12 cellular contexts compared by ENCODE assay signal in the genomic region with DNA sequence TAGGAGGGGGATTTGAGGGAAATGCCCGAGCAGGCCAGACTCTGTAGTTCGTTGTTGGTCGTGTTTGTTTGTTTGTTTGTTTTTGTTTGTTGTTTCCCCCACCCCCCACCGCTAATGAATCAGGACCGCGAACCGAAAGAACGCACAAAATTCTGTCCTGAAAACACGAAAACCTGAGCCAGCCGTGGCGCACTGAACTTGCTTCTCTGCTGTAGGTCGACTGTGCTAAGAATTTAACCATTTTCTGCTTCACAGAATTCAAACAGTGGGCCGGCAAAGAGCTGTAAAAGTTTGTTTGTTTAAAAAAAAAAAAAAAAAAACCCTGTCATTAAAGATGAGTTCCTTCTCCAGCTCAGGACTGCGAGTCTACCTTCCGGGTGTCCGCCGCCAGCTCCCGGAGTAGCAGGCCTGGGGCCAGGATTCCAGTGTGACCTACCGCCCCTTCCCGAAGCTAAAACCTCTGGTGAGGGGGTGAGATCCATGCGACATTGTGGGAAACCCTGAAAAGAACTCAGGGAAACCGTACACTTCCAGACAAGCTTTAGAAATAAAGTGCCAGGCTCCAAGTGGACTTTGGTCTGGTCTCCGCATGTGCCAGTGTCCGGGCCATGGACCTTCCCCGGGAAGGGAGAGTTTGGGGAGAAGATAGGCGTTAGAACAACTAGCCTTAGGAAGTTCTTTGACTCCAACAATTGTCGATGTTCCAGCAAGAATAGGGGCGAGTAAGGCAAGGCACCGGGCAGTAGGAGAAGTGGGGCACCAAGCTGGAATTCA. TPM values are rescaled to one million over a fixed set of nuclear protein-coding genes. Genes with fewer than 3 reads are reported as not detected.
DNase-seq lines count a peak whose midpoint lies in the region; ATAC-seq and TF ChIP-seq lines count a peak whose summit lies in the region.
"Had no signal": no experiment of that assay in that cellular context is flagged by ENCODE, and none has a peak within 500 bp of the region (broad histone marks: within the 10 kb centered on the region; RNA-seq: fewer than 3 reads in every experiment).

No MANE protein-coding gene starts in this region.

- TF ChIP-seq CTCF in AG10803 (conservative IDR thresholded peaks at IDR 0.05; ENCODE audit: low read length) (no peak), HFFc6 (IDR thresholded peaks at IDR 0.05) (no peak), coronary artery (IDR thresholded peaks at IDR 0.05) (no peak), neural progenitor cell (IDR thresholded peaks at IDR 0.05) (no peak)

- no peaks in the 10 kb centered on the region for H3K36me3 ChIP-seq in neural progenitor cell

- peak overlapping the region; percentile 94 for H3K4me2 ChIP-seq in neural progenitor cell

- H3K27ac Mint-ChIP-seq in HFFc6 (peak overlapping the region; percentile 52; the same call in 1 of the 2 replicates), neural progenitor cell (peak overlapping the region; percentile 100)
- H3K27ac Mint-ChIP-seq: effector memory CD8-positive, alpha-beta T cell had no signal

- peaks cover 16% of the 10 kb centered on the region for H3K36me3 Mint-ChIP-seq in HFFc6 (ENCODE audit: low read depth)
- H3K36me3 Mint-ChIP-seq in neural progenitor cell = peaks cover 45% of the 10 kb centered on the region

- H3K4me3 Mint-ChIP-seq in HFFc6 (peak overlapping the region; percentile 69), neural progenitor cell (peak overlapping the region; percentile 91)
- H3K4me3 Mint-ChIP-seq: effector memory CD8-positive, alpha-beta T cell had no signal

- H3K4me1 Mint-ChIP-seq in HFFc6 (ENCODE audit: low read depth) = peaks cover 34% of the 10 kb centered on the region
- peaks cover 75% of the 10 kb centered on the region for H3K4me1 Mint-ChIP-seq in neural progenitor cell

- H3K9me3 Mint-ChIP-seq in HFFc6 = peaks cover 26% of the 10 kb centered on the region
- H3K9me3 Mint-ChIP-seq in neural progenitor cell = peaks cover 12% of the 10 kb centered on the region

- peak overlapping the region; percentile 64 for H3K4me3 ChIP-seq in AG10803 (ENCODE audit: low read length)
- H3K4me3 ChIP-seq in coronary artery = peak overlapping the region; percentile 66
- peak overlapping the region; percentile 60 for H3K4me3 ChIP-seq in neural progenitor cell

- DNase-seq in AG10803 (ENCODE audit: low read depth) = no peak
- no peak for DNase-seq in HFFc6
- DNase-seq in coronary artery (ENCODE audit: low spot score) = peak; percentile 31
- DNase-seq in neural progenitor cell (ENCODE audit: low spot score) = peak; percentile 64
- DNase-seq in OCI-M1 (lab: John Stamatoyannopoulos, UW) = no peak
- no peak for DNase-seq in GOT3 (lab: John Stamatoyannopoulos, UW)
- DNase-seq in DMS 273 treated with DMSO at 0.1 percent for 48 hours (lab: John Stamatoyannopoulos, UW) = no peak
- DNase-seq: activated gamma-delta T cell treated with Interleukin-2 at 50 U/mL for 16 hours; effector memory CD8-positive, alpha-beta T cell; NCI-H187 had no signal

- peaks cover 65% of the 10 kb centered on the region for H3K4me1 ChIP-seq in neural progenitor cell

- no peak overlapping the region for H2AFZ ChIP-seq in neural progenitor cell (replicated peaks)

- H3K9ac ChIP-seq in neural progenitor cell = no peak overlapping the region

- no peaks in the 10 kb centered on the region for H3K9me3 ChIP-seq in neural progenitor cell (ENCODE audit: low read depth)

- H3K79me2 ChIP-seq in neural progenitor cell (ENCODE audit: low read depth) = no peaks in the 10 kb centered on the region

- no peak for ATAC-seq in GM18511 (IDR thresholded peaks at IDR 0.05; ENCODE audit: unreplicated experiment)
- ATAC-seq: effector memory CD8-positive, alpha-beta T cell had no signal

- peaks cover 100% of the 10 kb centered on the region for H3K27me3 ChIP-seq in neural progenitor cell

- peaks cover 67% of the 10 kb centered on the region for H4K20me1 ChIP-seq in neural progenitor cell (ENCODE audit: low read depth)

- peaks cover 58% of the 10 kb centered on the region for H3K27me3 Mint-ChIP-seq in HFFc6 (ENCODE audit: insufficient read depth)
- peaks cover 42% of the 10 kb centered on the region for H3K27me3 Mint-ChIP-seq in neural progenitor cell (ENCODE audit: insufficient read depth, low read depth)

- H3F3A ChIP-seq in neural progenitor cell (ENCODE audit: low read depth) = peaks cover 72% of the 10 kb centered on the region

- H3K27ac ChIP-seq in coronary artery (no peak overlapping the region), neural progenitor cell (no peak overlapping the region)

RNA-seq across cellular contexts. Expression of gene ZIC4, which starts 12.0 kb away (rescaled TPM):
- under 1 TPM; 0.28 to 0.58 (median 0.49) TPM for total RNA-seq in HFFc6 (2021; fragmentation: NEBNext Ultra II Directional; extraction: Animal tissue kit (Norgen Biotek cat#: 25700))
- total RNA-seq in neural progenitor cell (ENCODE audit: low replicate concordance) = 0.25 and 0.64 TPM in 2 replicates
- total RNA-seq: HT1080 had no signal

RNA-seq across cellular contexts. Expression of gene ZIC1, which starts 14.8 kb away (rescaled TPM):
- total RNA-seq in HFFc6 (2021; fragmentation: NEBNext Ultra II Directional; extraction: Animal tissue kit (Norgen Biotek cat#: 25700)) = 1 to 10 TPM in 1 of 6 experiments, under 1 TPM in 5; 0.43 to 1.0 (median 0.57) TPM
- total RNA-seq in neural progenitor cell (ENCODE audit: low replicate concordance) = 0.56 and 0.84 TPM in 2 replicates
- total RNA-seq: HT1080 had no signal

Comparison
In these comparisons a context has a peak if more than half of its experiments do, and no peak if none do; other contexts are left out.
1. DNase-seq: peak in coronary artery (single experiment) and neural progenitor cell (single experiment); none in AG10803 (single experiment), HFFc6 (single experiment), OCI-M1 (single experiment), GOT3 (single experiment) and DMS 273 treated with DMSO at 0.1 percent for 48 hours (single experiment).
2. Peak in every context shown above with its lines, with median percentiles within 50 percentile points of each other: H3K4me3 ChIP-seq.